Comparison of ENCODE assay signal across 28 cellular contexts in genomic region chr7:132777956-132778355, GRCh38.
"Had no signal": no experiment of that assay in that cellular context is flagged by ENCODE, and none has a peak within 500 bp of the region (broad histone marks: within the 10 kb centered on the region; RNA-seq: fewer than 3 reads in every experiment).

No MANE protein-coding gene starts in this region.

- H3K36me3 Mint-ChIP-seq: mesothelial cell of epicardium; stimulated activated effector memory CD8-positive, alpha-beta T cell treated with anti-CD3 and anti-CD28 coated beads, Interleukin-12 subunit alpha, Interleukin-12 subunit beta, amount 100 ng/mL, for 72 hours had no signal

- DNase-seq: colonic mucosa; effector CD8-positive, alpha-beta T cell; endodermal cell; foreskin fibroblast; gastrocnemius medialis; head of caudate nucleus; kidney; mesenchymal stem cell; mucosa of descending colon; naive B cell; occipital lobe; ovary; posterior cingulate gyrus; psoas muscle; right cardiac atrium; sigmoid colon; stimulated activated CD4-positive, alpha-beta T cell treated with anti-CD3 and anti-CD28 coated beads, Interleukin-2, amount 100 ng/mL, for 24 hours; stimulated activated CD4-positive, alpha-beta T cell treated with anti-CD3 and anti-CD28 coated beads, Interleukin-4, amount 100 ng/mL, for 24 hours; stimulated activated naive CD4-positive, alpha-beta T cell treated with Interleukin-2 at 50 U/mL for 16 hours; stomach; thyroid gland had no signal

- H3K36me3 ChIP-seq: colonic mucosa, gastrocnemius medialis, ovary, sigmoid colon, stomach, thyroid gland had no signal

- H3K27ac ChIP-seq: colonic mucosa, epithelial cell of prostate, gastrocnemius medialis, ovary, psoas muscle, sigmoid colon, stomach, thyroid gland had no signal

- H3K4me1 ChIP-seq: colonic mucosa, gastrocnemius medialis, psoas muscle, stomach, thyroid gland had no signal

- H3K9me3 ChIP-seq: colonic mucosa, gastrocnemius medialis, mucosa of descending colon, ovary, psoas muscle, sigmoid colon, stomach, thyroid gland had no signal

- H3K4me1 Mint-ChIP-seq: mesothelial cell of epicardium had no signal

- H3K27ac Mint-ChIP-seq: dendritic cell treated with granulocyte-macrophage colony-stimulating factor and Interleukin-4, amounts not matched to agents 40 ng/mL and 50 ng/mL, for 4 days; endodermal cell; mesothelial cell of epicardium; stimulated activated effector memory CD8-positive, alpha-beta T cell treated with anti-CD3 and anti-CD28 coated beads, Interleukin-12 subunit alpha, Interleukin-12 subunit beta, amount 100 ng/mL, for 72 hours; type B pancreatic cell had no signal

- H3K4me3 Mint-ChIP-seq: dendritic cell treated with granulocyte-macrophage colony-stimulating factor and Interleukin-4, amounts not matched to agents 40 ng/mL and 50 ng/mL, for 4 days; endodermal cell; mesothelial cell of epicardium; naive B cell; stimulated activated effector memory CD8-positive, alpha-beta T cell treated with anti-CD3 and anti-CD28 coated beads, Interleukin-12 subunit alpha, Interleukin-12 subunit beta, amount 100 ng/mL, for 72 hours; type B pancreatic cell had no signal

- ATAC-seq: esophagus mucosa, gastrocnemius medialis, left lobe of liver, mucosa of descending colon, psoas muscle, right cardiac atrium had no signal

- H3K9me3 Mint-ChIP-seq: dendritic cell treated with granulocyte-macrophage colony-stimulating factor and Interleukin-4, amounts not matched to agents 40 ng/mL and 50 ng/mL, for 4 days; endodermal cell; mesothelial cell of epicardium had no signal

- H3K4me3 ChIP-seq: colonic mucosa, gastrocnemius medialis, mucosa of descending colon, ovary, psoas muscle, sigmoid colon, stomach, thyroid gland had no signal

- H3K27me3 ChIP-seq: colonic mucosa, gastrocnemius medialis, ovary, sigmoid colon, stomach, thyroid gland had no signal
